In the genomic region with DNA sequence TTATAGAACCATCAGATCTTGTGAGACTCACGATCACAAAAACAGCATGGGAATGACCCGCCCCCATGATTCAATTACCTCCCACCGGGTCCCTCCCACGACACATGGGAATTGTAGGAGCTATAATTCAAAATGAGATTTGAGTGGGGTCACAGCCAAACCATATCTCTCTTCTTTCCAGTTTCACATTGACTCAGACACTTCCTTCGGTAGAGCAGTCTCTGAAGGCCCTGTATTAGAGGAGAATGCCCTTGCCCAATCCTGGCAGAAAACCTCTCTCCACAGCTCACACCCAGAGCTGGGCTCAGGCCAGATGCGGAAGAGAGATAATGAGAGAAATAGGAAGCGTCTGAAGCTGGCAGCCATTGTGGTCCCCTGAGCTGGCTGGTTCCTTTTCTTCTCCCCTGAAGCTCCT, we compare ENCODE assay signal across 8 cellular contexts.
DNase-seq lines count a peak whose midpoint lies in the region; ATAC-seq and TF ChIP-seq lines count a peak whose summit lies in the region.

No MANE protein-coding gene starts in this region.

- TF ChIP-seq CTCF in psoas muscle (IDR thresholded peaks at IDR 0.05) = no peak

- no peak overlapping the region for H3K27ac ChIP-seq in psoas muscle

- no peak overlapping the region for H3K4me3 Mint-ChIP-seq in activated CD4-positive, alpha-beta memory T cell treated with anti-CD3 and anti-CD28 coated beads for 36 hours
- no peak overlapping the region for H3K4me3 Mint-ChIP-seq in activated CD4-positive, alpha-beta memory T cell treated with anti-CD3 and anti-CD28 coated beads, Interleukin-2, amount 10 ng/mL, durations not matched to agents 7 days and 5 days

- peak; percentile 54 for DNase-seq in activated CD4-positive, alpha-beta memory T cell treated with anti-CD3 and anti-CD28 coated beads for 36 hours
- no peak for DNase-seq in activated CD4-positive, alpha-beta memory T cell treated with anti-CD3 and anti-CD28 coated beads, Interleukin-2, amount 10 ng/mL, durations not matched to agents 7 days and 5 days
- peak; percentile 90 for DNase-seq in OCI-M1 (lab: John Stamatoyannopoulos, UW)
- peak; percentile 20 to 54 for DNase-seq in psoas muscle
- DNase-seq in iPS-NIHi7 (ENCODE audit: extremely low spot score) = no peak
- no peak for DNase-seq in activated CD4-positive, CD25-positive, alpha-beta regulatory T cell treated with anti-CD3 and anti-CD28 coated beads, Interleukin-2, amount 50 U/mL, for 72 hours
- DNase-seq in D341Med (ENCODE audit: low spot score) = no peak

- CTCF ChIA-PET in activated CD4-positive, alpha-beta memory T cell treated with anti-CD3 and anti-CD28 coated beads for 36 hours (lab: Charles Lee) = interaction anchor here (0.8 to 2.5 kb wide), 7 partner anchors 13 to 290 kb away, joined by 3 to 13 read pairs (median 8); no protein-coding TSS in a partner anchor
- CTCF ChIA-PET in activated CD4-positive, alpha-beta memory T cell treated with anti-CD3 and anti-CD28 coated beads, Interleukin-2, amount 10 ng/mL, durations not matched to agents 7 days and 5 days (lab: Charles Lee) = interaction anchor here (1.4 to 6.7 kb wide), 4 partner anchors 75 to 354 kb away, joined by 5 to 34 read pairs (median 12); no protein-coding TSS in a partner anchor

- no peaks in the 10 kb centered on the region for H3K9me3 Mint-ChIP-seq in activated CD4-positive, alpha-beta memory T cell treated with anti-CD3 and anti-CD28 coated beads for 36 hours
- no peaks in the 10 kb centered on the region for H3K9me3 Mint-ChIP-seq in activated CD4-positive, alpha-beta memory T cell treated with anti-CD3 and anti-CD28 coated beads, Interleukin-2, amount 10 ng/mL, durations not matched to agents 7 days and 5 days

- no peaks in the 10 kb centered on the region for H3K4me1 ChIP-seq in psoas muscle

- POLR2A ChIA-PET in activated CD4-positive, alpha-beta memory T cell treated with anti-CD3 and anti-CD28 coated beads for 36 hours (lab: Charles Lee) = no interaction called here
- POLR2A ChIA-PET in activated CD4-positive, alpha-beta memory T cell treated with anti-CD3 and anti-CD28 coated beads, Interleukin-2, amount 10 ng/mL, durations not matched to agents 7 days and 5 days (lab: Charles Lee) = interaction anchor here (1.3 kb wide), 1 partner anchor 291 kb away, joined by 3 read pairs; no protein-coding TSS in a partner anchor

- peaks cover 1% of the 10 kb centered on the region for H3K27me3 Mint-ChIP-seq in activated CD4-positive, alpha-beta memory T cell treated with anti-CD3 and anti-CD28 coated beads for 36 hours
- H3K27me3 Mint-ChIP-seq in activated CD4-positive, alpha-beta memory T cell treated with anti-CD3 and anti-CD28 coated beads, Interleukin-2, amount 10 ng/mL, durations not matched to agents 7 days and 5 days = peaks cover 9% of the 10 kb centered on the region

- 54 to 64% (median 61%) methylated on average over 7 of the region's 7 CpGs for WGBS in psoas muscle, 3 donors

- H3K9me3 ChIP-seq in psoas muscle = no peaks in the 10 kb centered on the region

- H3K27ac Mint-ChIP-seq in activated CD4-positive, alpha-beta memory T cell treated with anti-CD3 and anti-CD28 coated beads for 36 hours = no peak overlapping the region
- no peak overlapping the region for H3K27ac Mint-ChIP-seq in activated CD4-positive, alpha-beta memory T cell treated with anti-CD3 and anti-CD28 coated beads, Interleukin-2, amount 10 ng/mL, durations not matched to agents 7 days and 5 days

- intact Hi-C loops in activated CD4-positive, alpha-beta memory T cell treated with anti-CD3 and anti-CD28 coated beads for 36 hours (cut with micrococcal nuclease) = loop anchor here (1.0 kb wide), 1 partner anchor 55 kb away; no protein-coding TSS in a partner anchor
- intact Hi-C loops in psoas muscle (cut with DNase I) = no loop called here

- H3K4me1 Mint-ChIP-seq in activated CD4-positive, alpha-beta memory T cell treated with anti-CD3 and anti-CD28 coated beads for 36 hours (ENCODE audit: low read depth) = peaks cover 9% of the 10 kb centered on the region
- H3K4me1 Mint-ChIP-seq in activated CD4-positive, alpha-beta memory T cell treated with anti-CD3 and anti-CD28 coated beads, Interleukin-2, amount 10 ng/mL, durations not matched to agents 7 days and 5 days = peaks cover 22% of the 10 kb centered on the region

- no peaks in the 10 kb centered on the region for H3K36me3 ChIP-seq in psoas muscle (ENCODE audit: insufficient read depth in 1 of 2, low read depth in 1 of 2)

- no peak overlapping the region for H3K4me3 ChIP-seq in psoas muscle

- peak; percentile 53 for ATAC-seq in HG02763 (IDR thresholded peaks at IDR 0.05; ENCODE audit: unreplicated experiment)
- no peak for ATAC-seq in psoas muscle

- H3K36me3 Mint-ChIP-seq in activated CD4-positive, alpha-beta memory T cell treated with anti-CD3 and anti-CD28 coated beads for 36 hours = no peaks in the 10 kb centered on the region
- H3K36me3 Mint-ChIP-seq in activated CD4-positive, alpha-beta memory T cell treated with anti-CD3 and anti-CD28 coated beads, Interleukin-2, amount 10 ng/mL, durations not matched to agents 7 days and 5 days (ENCODE audit: low read depth) = no peaks in the 10 kb centered on the region

- no peaks in the 10 kb centered on the region for H3K27me3 ChIP-seq in psoas muscle (ENCODE audit: insufficient read depth in 3 of 3, low read length in 2 of 3)

Comparison
In these comparisons a context has a peak if more than half of its experiments do, and no peak if none do; other contexts are left out.
1. DNase-seq: peak in activated CD4-positive, alpha-beta memory T cell treated with anti-CD3 and anti-CD28 coated beads for 36 hours (single experiment), OCI-M1 (single experiment) and psoas muscle (2 of 2); none in activated CD4-positive, alpha-beta memory T cell treated with anti-CD3 and anti-CD28 coated beads, Interleukin-2, amount 10 ng/mL, durations not matched to agents 7 days and 5 days (single experiment), iPS-NIHi7 (single experiment), activated CD4-positive, CD25-positive, alpha-beta regulatory T cell treated with anti-CD3 and anti-CD28 coated beads, Interleukin-2, amount 50 U/mL, for 72 hours (single experiment) and D341Med (single experiment).